Comparison of ENCODE assay signal across 16 cellular contexts in the genomic region with DNA sequence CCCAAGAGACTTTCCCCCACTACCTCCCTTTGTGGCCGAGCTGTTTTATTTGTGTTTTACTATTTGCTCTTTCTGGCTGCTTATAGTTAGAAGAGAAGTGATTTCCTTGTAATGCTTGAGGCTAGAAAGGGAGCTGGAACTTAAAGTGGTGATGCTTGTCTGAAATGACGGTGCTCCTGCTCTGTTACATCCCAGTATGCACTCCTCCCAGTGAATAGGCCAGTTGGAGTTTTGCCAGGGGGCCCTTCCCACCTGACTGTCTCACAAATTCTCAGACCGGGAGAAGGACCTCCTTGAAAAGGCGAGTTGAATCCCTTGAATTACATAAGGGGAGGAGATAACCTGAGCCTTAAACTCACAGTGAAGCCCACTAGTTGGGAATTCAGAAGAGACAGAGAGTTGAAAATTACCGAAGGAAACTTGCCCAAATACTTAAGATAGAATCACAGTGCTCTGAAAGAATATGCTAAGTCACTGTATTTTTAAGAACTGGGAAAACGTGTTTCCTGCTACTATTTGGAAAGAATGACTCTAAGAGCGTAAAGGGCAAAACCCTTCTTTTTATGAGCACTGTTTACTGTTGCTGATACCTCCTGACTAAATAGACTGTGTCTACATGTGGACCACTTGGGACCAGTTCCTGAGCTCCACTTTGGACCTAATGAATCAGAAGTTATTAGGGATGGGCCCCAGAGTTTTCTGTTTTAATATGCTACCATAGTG.
"Had no signal": no experiment of that assay in that cellular context is flagged by ENCODE, and none has a peak within 500 bp of the region (broad histone marks: within the 10 kb centered on the region; RNA-seq: fewer than 3 reads in every experiment).

No MANE protein-coding gene starts in this region.

- H3K4me1 Mint-ChIP-seq: activated B cell treated with CpG ODN at 0.5 μM for 24 hours; activated naive CD8-positive, alpha-beta T cell treated with anti-CD3 and anti-CD28 coated beads for 36 hours; stimulated activated naive B cell treated with anti-CD40 and anti-IgM and Interleukin-4, amounts not matched to agents 10 μg/mL and 1 μg/mL and 100 μg/mL, for 72 hours had no signal

- H3K27ac ChIP-seq: brain microvascular endothelial cell had no signal

- H3K27me3 ChIP-seq: brain microvascular endothelial cell, upper lobe of left lung had no signal

- H3K4me3 Mint-ChIP-seq: activated B cell treated with CpG ODN at 0.5 μM for 24 hours; activated naive CD8-positive, alpha-beta T cell treated with anti-CD3 and anti-CD28 coated beads for 36 hours; activated T-cell treated with anti-CD3 and anti-CD28 coated beads, Interleukin-2, amount 50 U/mL, for 72 hours; stimulated activated naive B cell treated with anti-CD40 and anti-IgM and Interleukin-4, amounts not matched to agents 10 μg/mL and 1 μg/mL and 100 μg/mL, for 72 hours; T-helper 1 cell treated with Interleukin-12 subunit alpha and Interleukin-12 subunit beta and Interleukin-4 antibody, amounts not matched to agents 30 μg/mL and 1 μg/mL, for 36 hours had no signal

- DNase-seq: activated B cell treated with CpG ODN at 0.5 μM for 24 hours; activated CD4-positive, alpha-beta T cell treated with anti-CD3 and anti-CD28 coated beads for 48 hours; activated CD8-positive, alpha-beta memory T cell treated with anti-CD3 and anti-CD28 coated beads, Interleukin-2, amount 50 U/mL, for 48 hours; activated gamma-delta T cell treated with Interleukin-2 at 50 U/mL for 16 hours; activated naive CD8-positive, alpha-beta T cell treated with anti-CD3 and anti-CD28 coated beads for 36 hours; activated T-cell treated with anti-CD3 and anti-CD28 coated beads, Interleukin-2, amount 50 U/mL, for 72 hours; amygdala; brain microvascular endothelial cell; effector CD8-positive, alpha-beta T cell; foreskin melanocyte; stimulated activated CD4-positive, alpha-beta T cell treated with anti-CD3 and anti-CD28 coated beads, Interleukin-15, amount 100 ng/mL, for 24 hours; stimulated activated CD4-positive, alpha-beta T cell treated with anti-CD3 and anti-CD28 coated beads, Interleukin-4, amount 100 ng/mL, for 1 hour; stimulated activated naive B cell treated with anti-CD40 and anti-IgM and Interleukin-4, amounts not matched to agents 10 μg/mL and 1 μg/mL and 100 μg/mL, for 72 hours; upper lobe of left lung had no signal

- H3K9me3 ChIP-seq: upper lobe of left lung had no signal

- H3K27ac Mint-ChIP-seq: activated B cell treated with CpG ODN at 0.5 μM for 24 hours; activated naive CD8-positive, alpha-beta T cell treated with anti-CD3 and anti-CD28 coated beads for 36 hours; activated T-cell treated with anti-CD3 and anti-CD28 coated beads, Interleukin-2, amount 50 U/mL, for 72 hours; stimulated activated naive B cell treated with anti-CD40 and anti-IgM and Interleukin-4, amounts not matched to agents 10 μg/mL and 1 μg/mL and 100 μg/mL, for 72 hours; T-helper 1 cell treated with Interleukin-12 subunit alpha and Interleukin-12 subunit beta and Interleukin-4 antibody, amounts not matched to agents 30 μg/mL and 1 μg/mL, for 36 hours had no signal

- H3K36me3 Mint-ChIP-seq: activated naive CD8-positive, alpha-beta T cell treated with anti-CD3 and anti-CD28 coated beads for 36 hours; stimulated activated naive B cell treated with anti-CD40 and anti-IgM and Interleukin-4, amounts not matched to agents 10 μg/mL and 1 μg/mL and 100 μg/mL, for 72 hours had no signal

- FAIRE-seq: endothelial cell of umbilical vein had no signal

- H3K9me3 Mint-ChIP-seq: T-helper 1 cell treated with Interleukin-12 subunit alpha and Interleukin-12 subunit beta and Interleukin-4 antibody, amounts not matched to agents 30 μg/mL and 1 μg/mL, for 36 hours had no signal

- H3K4me3 ChIP-seq: upper lobe of left lung had no signal

- H3K36me3 ChIP-seq: brain microvascular endothelial cell, upper lobe of left lung had no signal

- ATAC-seq: activated T-cell treated with anti-CD3 and anti-CD28 coated beads, Interleukin-2, amount 50 U/mL, for 72 hours; stimulated activated naive B cell treated with anti-CD40 and anti-IgM and Interleukin-4, amounts not matched to agents 10 μg/mL and 1 μg/mL and 100 μg/mL, for 72 hours had no signal
